Comparison of ENCODE assay signal across 24 cellular contexts in genomic region chr2:100852447-100852846, GRCh38. TPM values are rescaled to one million over a fixed set of nuclear protein-coding genes. Genes with fewer than 3 reads are reported as not detected.
DNase-seq lines count a peak whose midpoint lies in the region; ATAC-seq, FAIRE-seq and TF ChIP-seq lines count a peak whose summit lies in the region.
"Had no signal": no experiment of that assay in that cellular context is flagged by ENCODE, and none has a peak within 500 bp of the region (broad histone marks: within the 10 kb centered on the region; RNA-seq: fewer than 3 reads in every experiment).

No MANE protein-coding gene starts in this region.

- POLR2A ChIA-PET in HepG2 (lab: Yijun Ruan, JAX) (interaction anchor here (0.6 kb wide), 1 partner anchor 27 kb away, joined by 3 read pairs; no protein-coding TSS in a partner anchor), H1 (lab: Charles Lee; ENCODE audit: partially characterized antibody) (no interaction called here)

- H2BK15ac ChIP-seq in H1 (ENCODE audit: low read length) (no peak overlapping the region), mesenchymal stem cell (ENCODE audit: low read depth, poor library complexity, severe bottlenecking) (no peak overlapping the region)

- intact Hi-C loops in HepG2 (cut with micrococcal nuclease; ENCODE audit: unreplicated experiment) (loop anchor here (2.0 kb wide), 1 partner anchor 18 kb away; no protein-coding TSS in a partner anchor), right lobe of liver (cut with DNase I) (no loop called here), left ventricle myocardium superior (cut with micrococcal nuclease) (no loop called here), posterior cingulate gyrus (cut with DNase I) (no loop called here)

- CTCF ChIA-PET in HepG2 (lab: Yijun Ruan, JAX; ENCODE audit: low intra/inter-chr PET ratio, low total read pairs), result no interaction called here
- CTCF ChIA-PET in H1 (lab: Charles Lee; ENCODE audit: partially characterized antibody), result interaction anchor here (0.9 to 1.4 kb wide), 5 partner anchors 9 to 54 kb away, joined by 3 read pairs; no protein-coding TSS in a partner anchor

- FAIRE-seq in HepG2 (lab: Jason Lieb, UNC), result no peak
- FAIRE-seq in H1 (lab: Jason Lieb, UNC), result no peak
- FAIRE-seq: A204.1, GM12891, GM18507, H54 had no signal

- in situ Hi-C loops in HepG2 (cut with HindIII; ENCODE audit: extremely low pct_ligation_motif_present, low pct_unique_long_range_greater_than_20kb), result no loop called here

- no peak overlapping the region for H2BK5ac ChIP-seq in H1 (ENCODE audit: low read depth, low read length)
- no peak overlapping the region for H2BK5ac ChIP-seq in mesenchymal stem cell (ENCODE audit: low read depth, low read length, poor library complexity, severe bottlenecking)

- no peak overlapping the region for H3K9ac ChIP-seq in HepG2 (ENCODE audit: insufficient read depth, low read depth, low read length)
- no peak overlapping the region for H3K9ac ChIP-seq in H1 (replicated peaks in 1 of 4; ENCODE audit: extremely low read depth in 1 of 4, low read depth in 3 of 4, low read length in 3 of 4)
- H3K9ac ChIP-seq in mesenchymal stem cell (ENCODE audit: low read length), result no peak overlapping the region

- H3K18ac ChIP-seq in H1 (ENCODE audit: extremely low read depth, low read length), result no peak overlapping the region
- no peak overlapping the region for H3K18ac ChIP-seq in mesenchymal stem cell (ENCODE audit: low read depth in 1 of 2, low read length in 2 of 2)

- H2AFZ ChIP-seq in HepG2 (ENCODE audit: low read length), result no peak overlapping the region
- H2AFZ ChIP-seq in H1 (ENCODE audit: low read length), result no peak overlapping the region
- no peak overlapping the region for H2AFZ ChIP-seq in mesenchymal stem cell (ENCODE audit: low read depth, low read length)

- no peaks in the 10 kb centered on the region for H3K9me3 ChIP-seq in HepG2 (ENCODE audit: low read length)
- no peaks in the 10 kb centered on the region for H3K9me3 ChIP-seq in right lobe of liver
- no peaks in the 10 kb centered on the region for H3K9me3 ChIP-seq in H1 (ENCODE audit: insufficient read depth in 2 of 2, low read depth in 1 of 2, low read length in 1 of 2)
- H3K9me3 ChIP-seq in mesenchymal stem cell (ENCODE audit: control insufficient read depth, low read length), result no peaks in the 10 kb centered on the region
- H3K9me3 ChIP-seq: HAP-1 had no signal

- BruUV-seq in HepG2 (replicated peaks; lab: Mats Ljungman, UMichigan), result no TSS peak

- no peak for TF ChIP-seq EP300 in HepG2 (IDR thresholded peaks at IDR 0.05; ENCODE audit: low read depth in 2 of 2, low read length in 2 of 2)
- no peak for TF ChIP-seq EP300 in HepG2 (CRISPR knock-in tag; IDR thresholded peaks at IDR 0.05; ENCODE audit: borderline replicate concordance)
- TF ChIP-seq EP300 in H1 (IDR thresholded peaks at IDR 0.05; ENCODE audit: borderline replicate concordance in 1 of 2, low read depth in 2 of 2, low read length in 2 of 2), result no peak

- no peak overlapping the region for H4K5ac ChIP-seq in H1 (ENCODE audit: insufficient read length, low read depth, low read length)

- ATAC-seq in HepG2 (no peak), right lobe of liver (no peak), left ventricle myocardium superior (no peak)
- ATAC-seq: GM23338 had no signal

- H2BK120ac ChIP-seq in H1 (replicated peaks; ENCODE audit: low read depth, low read length) (no peak overlapping the region), mesenchymal stem cell (ENCODE audit: low read depth, low read length) (no peak overlapping the region)

- no peaks in the 10 kb centered on the region for H3K23me2 ChIP-seq in H1 (ENCODE audit: low read depth, low read length)

- H2BK12ac ChIP-seq in H1 (ENCODE audit: low read depth, low read length) (no peak overlapping the region), mesenchymal stem cell (ENCODE audit: low read length in 2 of 2) (peak overlapping the region in 1 of 2 experiments; percentile 15)

- H3K79me2 ChIP-seq in HepG2 (ENCODE audit: insufficient read depth, low read length), result peaks cover 73% of the 10 kb centered on the region
- no peaks in the 10 kb centered on the region for H3K79me2 ChIP-seq in H1 (ENCODE audit: control insufficient read depth in 1 of 2, insufficient read depth in 2 of 2, low read length in 2 of 2)

- WGBS in HepG2 (ENCODE audit: low lambda C conversion rate), result 93% methylated on average over 4 of the region's 4 CpGs
- 88% methylated on average over 3 of the region's 4 CpGs for WGBS in right lobe of liver (ENCODE audit: insufficient coverage, low coverage, low lambda C conversion rate, missing lambda C conversion rate)
- WGBS in H1 (ENCODE audit: extremely low coverage in 1 of 2, insufficient coverage in 1 of 2, insufficient read length in 1 of 2, insufficient replicate concordance in 2 of 2, low coverage in 1 of 2, low lambda C conversion rate in 2 of 2, missing lambda C conversion rate in 1 of 2), 2 experiments, result 94% methylated on average over 4 of the region's 4 CpGs; no CpG with 5 or more reads in 1 of the 2 experiments
- 98% methylated on average over 3 of the region's 4 CpGs for WGBS in mesenchymal stem cell

- peaks cover 11% of the 10 kb centered on the region; the same call in 1 of the 2 replicates for H4K20me1 ChIP-seq in HepG2 (ENCODE audit: insufficient read depth, low read length)
- no peaks in the 10 kb centered on the region for H4K20me1 ChIP-seq in H1 (replicated peaks in 1 of 2; ENCODE audit: control insufficient read depth in 1 of 2, insufficient read depth in 2 of 2, low read length in 2 of 2)

- H3K4ac ChIP-seq in H1 (replicated peaks; ENCODE audit: insufficient read length, low read depth, low read length) (no peak overlapping the region), mesenchymal stem cell (ENCODE audit: low read depth in 1 of 2, low read length in 2 of 2) (no peak overlapping the region)

- no peak for DNase-seq in HepG2 (ENCODE audit: low spot score)
- DNase-seq in right lobe of liver, result no peak
- no peak for DNase-seq in H1 (ENCODE audit: low read depth in 1 of 2, low spot score in 2 of 2)
- no peak for DNase-seq in mesenchymal stem cell
- no peak for DNase-seq in nucleus accumbens (lab: John Stamatoyannopoulos, UW)
- no peak for DNase-seq in left ventricle myocardium superior
- no peak for DNase-seq in posterior cingulate gyrus
- DNase-seq: ACHN; C1 segment of cervical spinal cord; Calu3; CD4-positive, alpha-beta memory T cell; COR-L47; DMS53; DMS79 treated with DMSO at 0.1 percent for 48 hours; GF-D8; HFFc6 had no signal

- no peak overlapping the region for H2BK20ac ChIP-seq in H1 (ENCODE audit: low read length)

- no peak overlapping the region; the same call in 1 of the 2 replicates for H3K4me2 ChIP-seq in HepG2 (ENCODE audit: low read depth, low read length)
- H3K4me2 ChIP-seq in H1 (ENCODE audit: insufficient read depth in 1 of 2, low read depth in 2 of 2, low read length in 2 of 2), result no peak overlapping the region
- no peak overlapping the region for H3K4me2 ChIP-seq in mesenchymal stem cell (ENCODE audit: low read length, poor library complexity, severe bottlenecking)
- H3K4me2 ChIP-seq: GM23338 had no signal

- H2AK5ac ChIP-seq in H1 (ENCODE audit: low read depth, low read length), result no peak overlapping the region
- no peak overlapping the region for H2AK5ac ChIP-seq in mesenchymal stem cell (ENCODE audit: low read length, severe bottlenecking)

- H3K79me1 ChIP-seq in H1 (ENCODE audit: low read depth, low read length), result no peaks in the 10 kb centered on the region
- H3K79me1 ChIP-seq in mesenchymal stem cell (replicated peaks; ENCODE audit: low read length, poor library complexity, severe bottlenecking), result no peaks in the 10 kb centered on the region

- H3K23ac ChIP-seq in H1 (ENCODE audit: insufficient read length) (no peak overlapping the region), mesenchymal stem cell (ENCODE audit: low read length in 2 of 2) (no peak overlapping the region)

- H3K4me3 ChIP-seq in HepG2 (replicated peaks in 1 of 3; ENCODE audit: insufficient read depth in 1 of 3, low read depth in 2 of 3, low read length in 3 of 3) (no peak overlapping the region), right lobe of liver (no peak overlapping the region), H1 (ENCODE audit: extremely low read depth in 1 of 4, insufficient read depth in 2 of 4, low read depth in 3 of 4, low read length in 4 of 4) (no peak overlapping the region), mesenchymal stem cell (ENCODE audit: insufficient read depth in 1 of 2, low read depth in 1 of 2, low read length in 2 of 2) (no peak overlapping the region)
- H3K4me3 ChIP-seq: GM23338, HAP-1 had no signal

- H4K8ac ChIP-seq in H1 (ENCODE audit: extremely low read depth, insufficient read depth, low read length), result no peak overlapping the region
- H4K8ac ChIP-seq in mesenchymal stem cell (ENCODE audit: low read length), result peak overlapping the region; percentile 47

- no peak for TF ChIP-seq POLR2A in HepG2 (IDR thresholded peaks at IDR 0.05; ENCODE audit: insufficient read depth in 1 of 2, low read depth in 2 of 2, low read length in 2 of 2)
- no peak for TF ChIP-seq POLR2A in right lobe of liver (IDR thresholded peaks at IDR 0.05)
- no peak for TF ChIP-seq POLR2A in H1 (IDR thresholded peaks at IDR 0.05; ENCODE audit: control extremely low read depth in 1 of 2, low read depth in 2 of 2, low read length in 2 of 2)

- no peak for TF ChIP-seq RAD21 in HepG2 (CRISPR knock-in tag; IDR thresholded peaks at IDR 0.05)
- TF ChIP-seq RAD21 in H1 (IDR thresholded peaks at IDR 0.05 in 1 of 2, conservative IDR thresholded peaks at IDR 0.05 in 1 of 2; ENCODE audit: low read depth in 2 of 2, low read length in 2 of 2), result no peak

- H3K27me3 ChIP-seq in HepG2 (ENCODE audit: control insufficient read depth in 1 of 2, insufficient read depth in 2 of 2, low read length in 2 of 2) (no peaks in the 10 kb centered on the region), right lobe of liver (no peaks in the 10 kb centered on the region), H1 (replicated peaks in 1 of 4; ENCODE audit: control insufficient read depth in 3 of 4, extremely low read depth in 1 of 4, insufficient read depth in 3 of 4, low read length in 3 of 4) (no peaks in the 10 kb centered on the region), mesenchymal stem cell (ENCODE audit: control insufficient read depth in 1 of 2, insufficient read depth in 1 of 2, low read length in 2 of 2) (peaks cover 0 to 6% of the 10 kb centered on the region in 2 experiments)

- no peak overlapping the region for H4K91ac ChIP-seq in H1 (replicated peaks; ENCODE audit: insufficient read length, low read length)
- no peak overlapping the region for H4K91ac ChIP-seq in mesenchymal stem cell (ENCODE audit: low read length)

- H3K56ac ChIP-seq in H1 (replicated peaks; ENCODE audit: insufficient read length, low read depth, low read length), result no peak overlapping the region

- H3K14ac ChIP-seq in H1 (ENCODE audit: insufficient read length), result peak overlapping the region; percentile 35
- no peak overlapping the region for H3K14ac ChIP-seq in mesenchymal stem cell (ENCODE audit: low read length in 2 of 2)

- TF ChIP-seq CTCF in HepG2 (CRISPR knock-in tag; IDR thresholded peaks at IDR 0.05), result no peak
- TF ChIP-seq CTCF in right lobe of liver (IDR thresholded peaks at IDR 0.05), result no peak
- TF ChIP-seq CTCF in H1 (IDR thresholded peaks at IDR 0.05; ENCODE audit: control extremely low read depth in 1 of 3, insufficient read depth in 1 of 3, low read depth in 1 of 3, low read length in 3 of 3), result no peak

- peaks cover 35% of the 10 kb centered on the region for H3K4me1 ChIP-seq in HepG2 (ENCODE audit: insufficient read depth, low read length)
- H3K4me1 ChIP-seq in right lobe of liver, result peaks cover 0 to 4% (median 0%) of the 10 kb centered on the region in 4 donors
- H3K4me1 ChIP-seq in H1 (replicated peaks in 1 of 4; ENCODE audit: control insufficient read depth in 3 of 4, insufficient read depth in 4 of 4, low read length in 3 of 4), result no peaks in the 10 kb centered on the region
- no peaks in the 10 kb centered on the region for H3K4me1 ChIP-seq in mesenchymal stem cell (ENCODE audit: control insufficient read depth, insufficient read depth, low read depth, low read length)
- H3K4me1 ChIP-seq: HAP-1 had no signal

- peaks cover 7% of the 10 kb centered on the region in 2 experiments; a peak in 3 of 5 replicates for H3K36me3 ChIP-seq in HepG2 (replicated peaks in 1 of 2; ENCODE audit: control insufficient read depth in 1 of 2, insufficient read depth in 2 of 2, low read length in 2 of 2)
- H3K36me3 ChIP-seq in right lobe of liver, result no peaks in the 10 kb centered on the region
- no peaks in the 10 kb centered on the region for H3K36me3 ChIP-seq in H1 (ENCODE audit: control insufficient read depth in 2 of 4, insufficient read depth in 4 of 4, low read length in 3 of 4)
- no peaks in the 10 kb centered on the region for H3K36me3 ChIP-seq in mesenchymal stem cell (ENCODE audit: control insufficient read depth in 1 of 2, insufficient read depth in 2 of 2, low read depth in 1 of 2, low read length in 2 of 2)
- H3K36me3 ChIP-seq: HAP-1 had no signal

- H3K27ac ChIP-seq in HepG2 (ENCODE audit: extremely low read length, insufficient read depth, low read length) (peak overlapping the region; percentile 39), right lobe of liver (no peak overlapping the region), H1 (ENCODE audit: low read depth, low read length) (no peak overlapping the region), mesenchymal stem cell (ENCODE audit: low read length, poor library complexity, severe bottlenecking) (no peak overlapping the region)
- H3K27ac ChIP-seq: 22Rv1 had no signal

RNA-seq across cellular contexts. Expression of gene NPAS2, which starts 32.5 kb away (rescaled TPM):
- 14.8 and 16.8 TPM in 2 replicates for total RNA-seq in HepG2 (2016; rRNA removed; fragmentation: Illumina TruSeq; extraction: Trizol)
- 22.8 and 25.5 TPM in 2 replicates for total RNA-seq in HepG2 (2016; cell fraction: cytosol; rRNA removed; fragmentation: Illumina TruSeq; extraction: Trizol; ENCODE audit: low read depth)
- total RNA-seq in HepG2 (2016; cell fraction: insoluble cytoplasmic fraction; rRNA removed; fragmentation: Illumina TruSeq; extraction: Trizol), result 15.0 and 18.3 TPM in 2 replicates
- 27.5 and 27.7 TPM in 2 replicates for total RNA-seq in HepG2 (2016; cell fraction: membrane; rRNA removed; fragmentation: Illumina TruSeq; extraction: Trizol)
- total RNA-seq in HepG2 (2016; cell fraction: nucleus; rRNA removed; fragmentation: Illumina TruSeq; extraction: Trizol), result 28.5 and 41.7 TPM in 2 replicates
- polyA plus RNA-seq in HepG2 (2011; rRNA removed), result 37.5 and 48.9 TPM in 2 replicates
- polyA plus RNA-seq in HepG2 (2011; cell fraction: cytosol; rRNA removed), result 22.7 and 29.0 TPM in 2 replicates
- polyA plus RNA-seq in HepG2 (2011; cell fraction: nucleus; rRNA removed), result 178 and 216 TPM in 2 replicates
- 24.2 and 33.9 TPM in 2 replicates for polyA plus RNA-seq in HepG2 (2012)
- polyA plus RNA-seq in HepG2 (2016; cell fraction: cytosol; fragmentation: Illumina TruSeq; extraction: Trizol; ENCODE audit: low read depth), result 23.0 and 27.5 TPM in 2 replicates
- polyA plus RNA-seq in HepG2 (2016; cell fraction: insoluble cytoplasmic fraction; fragmentation: Illumina TruSeq; extraction: Trizol; ENCODE audit: low read depth), result 31.5 and 44.8 TPM in 2 replicates
- polyA plus RNA-seq in HepG2 (2016; cell fraction: membrane; fragmentation: Illumina TruSeq; extraction: Trizol; ENCODE audit: low read depth), result 52.0 and 66.4 TPM in 2 replicates
- polyA plus RNA-seq in HepG2 (2016; cell fraction: nucleus; fragmentation: Illumina TruSeq; extraction: Trizol; ENCODE audit: insufficient read depth, low read depth), result 112 and 136 TPM in 2 replicates
- 6.3 and 50.0 TPM in 2 replicates for polyA minus RNA-seq in HepG2 (2011; rRNA and poly(A)+ RNA removed; ENCODE audit: low replicate concordance)
- 39.0 and 60.4 TPM in 2 replicates for polyA minus RNA-seq in HepG2 (2011; cell fraction: cytosol; rRNA and poly(A)+ RNA removed)
- 83.3 and 89.8 TPM in 2 replicates for polyA minus RNA-seq in HepG2 (2011; cell fraction: nucleus; rRNA and poly(A)+ RNA removed)
- total RNA-seq in right lobe of liver, result 10 to 100 TPM in 5 of 6 experiments, 1 to 10 TPM in 1; 8.8 to 33.3 (median 24.5) TPM
- total RNA-seq in H1 (2021; fragmentation: NEBNext Ultra II Directional; extraction: Animal tissue kit (Norgen Biotek cat#: 25700)), result 0.65 and 1.8 TPM in 2 replicates
- polyA plus RNA-seq in H1 (2011; rRNA removed), result 1.9 TPM in 2 replicates
- polyA plus RNA-seq in H1 (2011; cell fraction: cytosol; rRNA removed), result 1.5 TPM
- polyA plus RNA-seq in H1 (2011; cell fraction: nucleus; rRNA removed), result 2.5 TPM
- polyA plus RNA-seq in H1 (2012, experiment 1 of 2), result 0.81 to 3.5 TPM (median 1.9 TPM) in 4 replicates
- 0.34 TPM for polyA plus RNA-seq in H1 (2012, experiment 2 of 2)
- polyA plus RNA-seq in H1 (2013, experiment 1 of 2), result 1.0 TPM
- 0.90 TPM for polyA plus RNA-seq in H1 (2013, experiment 2 of 2)
- 2.2 and 2.3 TPM in 2 replicates for polyA minus RNA-seq in H1 (2011; rRNA and poly(A)+ RNA removed)
- polyA minus RNA-seq in H1 (2011; cell fraction: cytosol; rRNA and poly(A)+ RNA removed), result 4.0 TPM
- polyA minus RNA-seq in H1 (2011; cell fraction: nucleus; rRNA and poly(A)+ RNA removed), result 2.3 TPM
- 21.4 TPM for polyA plus RNA-seq in mesenchymal stem cell (2013, experiment 1 of 2)
- polyA plus RNA-seq in mesenchymal stem cell (2013, experiment 2 of 2), result 22.4 TPM
- total RNA-seq in left ventricle myocardium superior, result 40.9 TPM
- total RNA-seq: G401 had no signal
